Comparison of ENCODE assay signal across 8 cellular contexts in the genomic region with DNA sequence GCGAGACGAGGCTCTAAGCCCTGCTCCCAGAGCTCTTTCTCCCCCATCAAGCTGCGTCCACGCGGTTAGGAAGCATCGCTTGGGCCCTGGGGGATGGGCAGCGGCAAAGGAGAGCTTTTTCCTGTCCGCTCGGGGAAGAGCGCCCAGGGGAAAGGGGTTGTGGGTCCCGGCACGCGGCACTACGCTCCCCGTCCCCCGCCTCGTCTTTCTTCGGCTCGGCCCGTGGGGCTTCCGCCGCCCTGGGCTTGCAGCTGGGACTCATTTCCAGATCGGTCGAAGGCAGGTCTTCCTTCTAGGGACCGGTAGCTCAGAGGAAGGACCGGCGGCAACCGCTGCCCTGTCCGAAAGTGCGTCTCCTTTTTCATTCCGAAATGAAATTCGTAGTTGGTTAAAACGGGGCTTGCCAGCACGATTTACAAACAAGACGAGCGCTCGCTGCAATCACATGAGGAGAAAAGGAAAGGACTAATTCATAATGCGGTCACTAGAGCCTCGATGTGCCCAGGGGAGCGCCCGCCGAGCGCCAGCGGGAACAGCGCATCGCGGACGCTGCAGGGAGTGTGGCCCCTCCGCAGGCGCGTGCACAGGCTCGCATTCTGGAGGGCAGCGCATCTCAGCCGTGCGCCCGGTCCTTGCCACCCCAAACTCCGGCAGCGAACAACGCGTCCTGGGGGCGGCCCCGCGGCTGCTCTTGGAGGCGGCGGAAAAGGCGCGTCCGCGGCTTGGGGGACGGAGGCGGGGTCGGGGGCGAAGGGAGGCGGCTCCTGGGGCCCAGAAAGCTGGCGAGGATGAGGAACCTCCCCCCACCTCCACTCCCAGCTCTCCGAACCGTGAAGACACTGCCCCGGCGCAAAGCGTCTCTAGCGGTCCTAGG. TPM values are rescaled to one million over a fixed set of nuclear protein-coding genes. Genes with fewer than 3 reads are reported as not detected.
DNase-seq lines count a peak whose midpoint lies in the region; ATAC-seq and TF ChIP-seq lines count a peak whose summit lies in the region.

No MANE protein-coding gene starts in this region.

- H3K4me3 Mint-ChIP-seq in dendritic cell treated with granulocyte-macrophage colony-stimulating factor and Interleukin-4, amounts not matched to agents 40 ng/mL and 50 ng/mL, for 4 days, result peak overlapping the region; percentile 89
- peak overlapping the region; percentile 76 for H3K4me3 Mint-ChIP-seq in mesothelial cell of epicardium

- no peaks in the 10 kb centered on the region for H3K9me3 Mint-ChIP-seq in dendritic cell treated with granulocyte-macrophage colony-stimulating factor and Interleukin-4, amounts not matched to agents 40 ng/mL and 50 ng/mL, for 4 days
- no peaks in the 10 kb centered on the region for H3K9me3 Mint-ChIP-seq in mesothelial cell of epicardium

- H3K27me3 Mint-ChIP-seq in dendritic cell treated with granulocyte-macrophage colony-stimulating factor and Interleukin-4, amounts not matched to agents 40 ng/mL and 50 ng/mL, for 4 days, result no peaks in the 10 kb centered on the region
- H3K27me3 Mint-ChIP-seq in mesothelial cell of epicardium (ENCODE audit: low read depth), result peaks cover 75% of the 10 kb centered on the region

- H3K36me3 Mint-ChIP-seq in dendritic cell treated with granulocyte-macrophage colony-stimulating factor and Interleukin-4, amounts not matched to agents 40 ng/mL and 50 ng/mL, for 4 days (ENCODE audit: low read depth), result peaks cover 59% of the 10 kb centered on the region
- H3K36me3 Mint-ChIP-seq in mesothelial cell of epicardium, result peaks cover under 1% of the 10 kb centered on the region

- peak overlapping the region; percentile 95 for H3K27ac Mint-ChIP-seq in dendritic cell treated with granulocyte-macrophage colony-stimulating factor and Interleukin-4, amounts not matched to agents 40 ng/mL and 50 ng/mL, for 4 days
- H3K27ac Mint-ChIP-seq in mesothelial cell of epicardium, result no peak overlapping the region

- peak; percentile 41 for DNase-seq in DMS79 treated with DMSO at 0.1 percent for 48 hours (lab: John Stamatoyannopoulos, UW)
- DNase-seq in DMS79 (lab: John Stamatoyannopoulos, UW), result no peak
- peak; percentile 39 for DNase-seq in NCI-H128 (lab: John Stamatoyannopoulos, UW; ENCODE audit: unreplicated experiment)
- DNase-seq in mesothelial cell of epicardium (ENCODE audit: low spot score in 2 of 2, unreplicated experiment in 2 of 2), result peak in 1 of 2 experiments; percentile 47
- DNase-seq in stimulated activated CD8-positive, alpha-beta memory T cell treated with anti-CD3 and anti-CD28 coated beads, Interleukin-4, amount 100 ng/mL, for 48 hours, result peak; percentile 90

- peaks cover 60% of the 10 kb centered on the region for H3K4me1 Mint-ChIP-seq in dendritic cell treated with granulocyte-macrophage colony-stimulating factor and Interleukin-4, amounts not matched to agents 40 ng/mL and 50 ng/mL, for 4 days (ENCODE audit: low read depth)
- H3K4me1 Mint-ChIP-seq in mesothelial cell of epicardium, result peaks cover 14% of the 10 kb centered on the region

- intact Hi-C loops in dendritic cell treated with granulocyte-macrophage colony-stimulating factor and Interleukin-4, amounts not matched to agents 40 ng/mL and 50 ng/mL, for 4 days (cut with micrococcal nuclease), result loop anchor here (2.0 to 5.0 kb wide), 3 partner anchors 15 to 36 kb away; partner anchors contain the start of gene SNRNP200

- peak; percentile 64 for ATAC-seq in HG02588 (IDR thresholded peaks at IDR 0.05; ENCODE audit: unreplicated experiment)
- ATAC-seq in activated CD4-positive, CD25-positive, alpha-beta regulatory T cell treated with anti-CD3 and anti-CD28 coated beads, Interleukin-2, amount 50 U/mL, for 24 hours, result peak; percentile 55 to 71

- TF ChIP-seq CTCF in mesothelial cell of epicardium (IDR thresholded peaks at IDR 0.05; ENCODE audit: unreplicated experiment), result no peak

RNA-seq across cellular contexts. Expression of gene ITPRIPL1, which starts 3.6 kb away (rescaled TPM):
- 8.9 to 12.0 TPM (median 10.9 TPM) in 3 replicates for total RNA-seq in mesothelial cell of epicardium

RNA-seq across cellular contexts. Expression of gene NCAPH, which starts 14.1 kb away (rescaled TPM):
- total RNA-seq in mesothelial cell of epicardium, result 13.1 to 13.9 TPM (median 13.6 TPM) in 3 replicates

RNA-seq across cellular contexts. Expression of gene SNRNP200, which starts 16.1 kb away (rescaled TPM):
- 195 to 200 TPM (median 199 TPM) in 3 replicates for total RNA-seq in mesothelial cell of epicardium

RNA-seq across cellular contexts. Expression of gene CIAO1, which starts 55.4 kb away (rescaled TPM):
- 73.8 to 74.6 TPM (median 74.2 TPM) in 3 replicates for total RNA-seq in mesothelial cell of epicardium

RNA-seq across cellular contexts. Expression of gene TMEM127, which starts 55.7 kb away (rescaled TPM):
- 30.1 to 36.2 TPM (median 32.5 TPM) in 3 replicates for total RNA-seq in mesothelial cell of epicardium
